16 cellular contexts compared by ENCODE assay signal in the genomic region with DNA sequence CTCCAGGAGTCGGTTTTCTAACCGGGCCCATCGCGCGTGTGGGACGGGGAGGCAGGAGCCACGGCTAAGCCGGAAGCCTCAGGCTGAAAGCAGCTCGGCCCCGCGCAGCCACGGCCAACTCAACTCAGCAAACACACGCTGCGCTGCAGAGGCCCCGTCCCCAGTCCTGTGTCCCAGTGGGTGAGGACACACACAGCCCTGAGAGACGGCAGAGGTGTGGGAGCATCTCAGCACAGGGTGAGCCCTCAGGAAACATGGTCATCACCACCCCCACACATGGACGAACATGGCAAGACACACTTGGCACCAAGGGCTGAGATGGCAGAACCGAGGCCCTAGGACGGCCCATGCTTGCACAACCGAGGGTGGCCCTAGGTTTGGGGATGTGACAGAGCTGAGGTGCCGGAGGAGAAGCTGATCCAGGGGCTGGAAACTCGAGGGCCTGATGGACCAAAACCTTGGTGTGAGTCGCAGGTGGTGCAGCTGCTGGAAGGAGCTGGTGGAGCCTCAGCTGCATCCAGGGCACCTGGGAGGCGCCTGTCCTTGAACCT. TPM values are rescaled to one million over a fixed set of nuclear protein-coding genes. Genes with fewer than 3 reads are reported as not detected.
DNase-seq lines count a peak whose midpoint lies in the region; ATAC-seq, FAIRE-seq and TF ChIP-seq lines count a peak whose summit lies in the region.
"Had no signal": no experiment of that assay in that cellular context is flagged by ENCODE, and none has a peak within 500 bp of the region (broad histone marks: within the 10 kb centered on the region; RNA-seq: fewer than 3 reads in every experiment).

No MANE protein-coding gene starts in this region.

- H3K27me3 ChIP-seq in CD4-positive, alpha-beta T cell (ENCODE audit: control insufficient read depth, insufficient read depth, low read length) = no peaks in the 10 kb centered on the region
- H3K27me3 ChIP-seq: MG63, Peyer's patch had no signal

- peaks cover 0 to 2% (median 0%) of the 10 kb centered on the region in 3 donors for H3K27me3 Mint-ChIP-seq in CD14-positive monocyte (ENCODE audit: low read depth in 3 of 3)
- H3K27me3 Mint-ChIP-seq in CD4-positive, alpha-beta T cell = no peaks in the 10 kb centered on the region
- no peaks in the 10 kb centered on the region for H3K27me3 Mint-ChIP-seq in naive thymus-derived CD8-positive, alpha-beta T cell

- CTCF ChIA-PET in CD4-positive, alpha-beta T cell (lab: Charles Lee) = no interaction called here

- peak overlapping the region in 3 of 7 donors; percentile 10 to 18 (median 14) for H3K27ac Mint-ChIP-seq in CD14-positive monocyte
- H3K27ac Mint-ChIP-seq in CD4-positive, alpha-beta T cell = no peak overlapping the region
- no peak overlapping the region for H3K27ac Mint-ChIP-seq in naive thymus-derived CD8-positive, alpha-beta T cell

- intact Hi-C loops in CD14-positive monocyte (cut with micrococcal nuclease) = no loop called here
- intact Hi-C loops in CD4-positive, alpha-beta T cell (cut with DNase I, micrococcal nuclease) = no loop called here
- intact Hi-C loops in left cardiac atrium (cut with DNase I) = no loop called here

- H3K27ac ChIP-seq in CD4-positive, alpha-beta T cell (ENCODE audit: low read depth, low read length) = no peak overlapping the region
- H3K27ac ChIP-seq: Peyer's patch had no signal

- POLR2A ChIA-PET in CD4-positive, alpha-beta T cell (lab: Charles Lee) = interaction anchor here (1.2 kb wide), 1 partner anchor 219 kb away, joined by 3 read pairs; no protein-coding TSS in a partner anchor
- POLR2A ChIA-PET in naive thymus-derived CD8-positive, alpha-beta T cell (lab: Charles Lee) = interaction anchor here (0.9 kb wide), 1 partner anchor 9 kb away, joined by 3 read pairs; no protein-coding TSS in a partner anchor

- FAIRE-seq in urothelium cell line (lab: Jason Lieb, UNC) = no peak

- peaks cover 54 to 64% of the 10 kb centered on the region in 2 donors for H3K36me3 Mint-ChIP-seq in CD14-positive monocyte
- peaks cover 65% of the 10 kb centered on the region for H3K36me3 Mint-ChIP-seq in CD4-positive, alpha-beta T cell (ENCODE audit: low read depth)
- H3K36me3 Mint-ChIP-seq in naive thymus-derived CD8-positive, alpha-beta T cell = peaks cover 0 to 50% (median 6%) of the 10 kb centered on the region in 3 donors

- no peaks in the 10 kb centered on the region for H3K9me3 ChIP-seq in CD4-positive, alpha-beta T cell (ENCODE audit: control insufficient read depth, low read length)
- H3K9me3 ChIP-seq: MG63, Peyer's patch had no signal

- no peaks in the 10 kb centered on the region for H3K4me1 Mint-ChIP-seq in CD14-positive monocyte
- no peaks in the 10 kb centered on the region for H3K4me1 Mint-ChIP-seq in CD4-positive, alpha-beta T cell (ENCODE audit: low read depth)
- peaks cover 0 to 9% (median 3%) of the 10 kb centered on the region in 4 donors for H3K4me1 Mint-ChIP-seq in naive thymus-derived CD8-positive, alpha-beta T cell

- H3K9me3 Mint-ChIP-seq in CD14-positive monocyte = peaks cover 0 to 2% (median 0%) of the 10 kb centered on the region in 7 donors
- no peaks in the 10 kb centered on the region for H3K9me3 Mint-ChIP-seq in CD4-positive, alpha-beta T cell
- peaks cover 0 to 8% (median 0%) of the 10 kb centered on the region in 9 donors for H3K9me3 Mint-ChIP-seq in naive thymus-derived CD8-positive, alpha-beta T cell

- H3K4me3 Mint-ChIP-seq in CD14-positive monocyte = no peak overlapping the region
- H3K4me3 Mint-ChIP-seq in CD4-positive, alpha-beta T cell = no peak overlapping the region
- H3K4me3 Mint-ChIP-seq in naive thymus-derived CD8-positive, alpha-beta T cell = no peak overlapping the region

- DNase-seq in CD14-positive monocyte (ENCODE audit: low spot score) (peak; percentile 37), left cardiac atrium (peak; percentile 17), NCI-H146 (lab: John Stamatoyannopoulos, UW) (no peak), urothelium cell line (ENCODE audit: low spot score) (no peak)
- no peak for DNase-seq in CD4-positive, alpha-beta T cell
- peak in 2 of 10 donors; percentile 2 to 45 for DNase-seq in naive thymus-derived CD8-positive, alpha-beta T cell
- DNase-seq: DMS 273 treated with DMSO at 0.1 percent for 48 hours, MG63, NCI-H1105, NCI-H187 treated with DMSO at 0.1 percent for 48 hours, NCI-H774 had no signal

- no peak for TF ChIP-seq CTCF in CD14-positive monocyte (IDR thresholded peaks at IDR 0.05)
- TF ChIP-seq CTCF in CD4-positive, alpha-beta T cell (IDR thresholded peaks at IDR 0.05) = no peak

- ATAC-seq in CD4-positive, alpha-beta T cell (ENCODE audit: poor library complexity) = peak; percentile 15
- ATAC-seq in left cardiac atrium = no peak
- peak; percentile 9 to 21 for ATAC-seq in naive thymus-derived CD8-positive, alpha-beta T cell
- no peak for ATAC-seq in GM18907 (IDR thresholded peaks at IDR 0.05; ENCODE audit: unreplicated experiment)

RNA-seq across cellular contexts. Expression of gene C13orf46, which starts 29.0 kb away (rescaled TPM):
- polyA plus RNA-seq in CD14-positive monocyte = under 1 TPM in 1 of 2 donors, not detected in 1; 0.05 TPM
- total RNA-seq in CD4-positive, alpha-beta T cell = 10 to 100 TPM; 19.3 to 19.7 TPM
- 1 to 10 TPM in 1 of 2 donors, under 1 TPM in 1; 0.65 to 1.4 TPM for total RNA-seq in left cardiac atrium
- 10 to 100 TPM; 15.6 to 16.2 TPM for total RNA-seq in naive thymus-derived CD8-positive, alpha-beta T cell
- 1 to 10 TPM in 1 of 3 donors, under 1 TPM in 2; 0.43 to 1.8 (median 0.67) TPM for polyA plus RNA-seq in naive thymus-derived CD8-positive, alpha-beta T cell
- total RNA-seq: Daoy, H4, NCI-H460 had no signal

Comparison
In these comparisons a context has a peak if more than half of its experiments do, and no peak if none do; other contexts are left out.
1. DNase-seq: peak in CD14-positive monocyte (single experiment) and left cardiac atrium (single experiment); none in CD4-positive, alpha-beta T cell (0 of 10), NCI-H146 (single experiment) and urothelium cell line (single experiment).
2. ATAC-seq: peak in CD4-positive, alpha-beta T cell (single experiment) and naive thymus-derived CD8-positive, alpha-beta T cell (2 of 2); none in left cardiac atrium (0 of 2) and GM18907 (single experiment).
3. RNA of gene C13orf46, which starts 29.0 kb away (total RNA-seq): 19.3 to 19.7 TPM in CD4-positive, alpha-beta T cell and 15.6 to 16.2 TPM in naive thymus-derived CD8-positive, alpha-beta T cell; 0.65 to 1.4 TPM in left cardiac atrium; every median in the first group is over 4 times any median in the second.